ENCODE assay signal across 8 cellular contexts in genomic region chr5:139636975-139637408, GRCh38. TPM values are rescaled to one million over a fixed set of nuclear protein-coding genes. Genes with fewer than 3 reads are reported as not detected.
DNase-seq lines count a peak whose midpoint lies in the region; ATAC-seq and TF ChIP-seq lines count a peak whose summit lies in the region.

No MANE protein-coding gene starts in this region.

- H3K4me3 ChIP-seq in NT2/D1 (ENCODE audit: insufficient read length, low read depth) (peak overlapping the region; percentile 16), choroid plexus epithelial cell (ENCODE audit: low read depth, low read length) (peak overlapping the region; percentile 61)

- peak in 2 of 3 donors; percentile 25 to 30 for DNase-seq in stimulated activated CD4-positive, alpha-beta T cell treated with anti-CD3 and anti-CD28 coated beads, TNF-alpha, amount 100 ng/mL, for 48 hours (ENCODE audit: low read depth in 3 of 3)
- DNase-seq in stimulated activated CD4-positive, alpha-beta T cell treated with anti-CD3 and anti-CD28 coated beads, Interleukin-12 subunit alpha, Interleukin-12 subunit beta, amount 100 ng/mL, for 4 hours = no peak
- DNase-seq in NT2/D1 (ENCODE audit: low read depth, low spot score) = no peak
- no peak for DNase-seq in choroid plexus epithelial cell (ENCODE audit: low read depth)
- peak; percentile 72 for DNase-seq in myocyte (ENCODE audit: low read depth)
- DNase-seq in activated gamma-delta T cell (lab: John Stamatoyannopoulos, UW) = no peak

- H3K9me3 ChIP-seq in NT2/D1 (ENCODE audit: insufficient read depth, low read length) = no peaks in the 10 kb centered on the region

- ATAC-seq in HG03039 (IDR thresholded peaks at IDR 0.05; ENCODE audit: unreplicated experiment) (no peak), GM19452 (IDR thresholded peaks at IDR 0.05; ENCODE audit: unreplicated experiment) (no peak)

- peaks cover 5% of the 10 kb centered on the region for H3K36me3 ChIP-seq in NT2/D1 (ENCODE audit: insufficient read depth, insufficient read length, low read length)

- no peak overlapping the region for H3K9ac ChIP-seq in NT2/D1 (ENCODE audit: insufficient read length, low read depth)

- H3K4me1 ChIP-seq in NT2/D1 (ENCODE audit: insufficient read depth, insufficient read length) = peaks cover 24% of the 10 kb centered on the region

- no peaks in the 10 kb centered on the region for H3K27me3 ChIP-seq in NT2/D1 (ENCODE audit: insufficient read depth, insufficient read length)

- no peak for TF ChIP-seq CTCF in choroid plexus epithelial cell (conservative IDR thresholded peaks at IDR 0.05; ENCODE audit: low read depth, low read length)

RNA-seq across cellular contexts. Expression of gene CXXC5, which starts 11.2 kb away (rescaled TPM):
- total RNA-seq in myocyte = 246 and 253 TPM in 2 replicates
- polyA plus RNA-seq in myocyte (2012) = 186 TPM

Comparison
In these comparisons a context has a peak if more than half of its experiments do, and no peak if none do; other contexts are left out.
1. DNase-seq: peak in stimulated activated CD4-positive, alpha-beta T cell treated with anti-CD3 and anti-CD28 coated beads, TNF-alpha, amount 100 ng/mL, for 48 hours (2 of 3) and myocyte (single experiment); none in stimulated activated CD4-positive, alpha-beta T cell treated with anti-CD3 and anti-CD28 coated beads, Interleukin-12 subunit alpha, Interleukin-12 subunit beta, amount 100 ng/mL, for 4 hours (single experiment), NT2/D1 (single experiment), choroid plexus epithelial cell (single experiment) and activated gamma-delta T cell (single experiment).